ENCODE assay signal across 13 cellular contexts in the genomic region with DNA sequence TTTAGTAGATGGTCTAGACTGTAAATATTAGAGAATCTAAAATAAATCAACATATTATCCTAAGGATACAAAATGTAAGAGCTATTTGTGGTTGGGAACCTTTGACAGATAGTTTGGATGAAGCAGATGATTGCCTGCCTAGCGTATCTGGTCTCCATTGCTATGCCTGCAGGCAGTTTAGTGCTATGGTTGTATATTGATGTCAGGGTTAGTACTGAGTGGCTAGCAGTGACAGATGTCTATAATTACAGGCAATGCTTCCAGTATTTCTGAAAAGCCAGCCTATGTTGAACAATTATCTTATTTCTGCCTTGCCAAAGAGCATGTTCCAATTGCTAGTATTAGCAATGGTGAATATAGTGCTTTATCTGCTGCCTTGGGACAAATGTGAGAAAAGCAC.
DNase-seq lines count a peak whose midpoint lies in the region; ATAC-seq and TF ChIP-seq lines count a peak whose summit lies in the region.
"Had no signal": no experiment of that assay in that cellular context is flagged by ENCODE, and none has a peak within 500 bp of the region (broad histone marks: within the 10 kb centered on the region; RNA-seq: fewer than 3 reads in every experiment).

No MANE protein-coding gene starts in this region.

- peak; percentile 65 for DNase-seq in DMS 273 treated with DMSO at 0.1 percent for 48 hours (lab: John Stamatoyannopoulos, UW)
- peak; percentile 85 for DNase-seq in NCI-H1105 treated with DMSO at 0.1 percent for 48 hours (lab: John Stamatoyannopoulos, UW)
- DNase-seq in NCI-H2227 (lab: John Stamatoyannopoulos, UW; ENCODE audit: unreplicated experiment): peak; percentile 72
- DNase-seq in RPMI7951 (ENCODE audit: low read depth): peak; percentile 4
- no peak for DNase-seq in lower leg skin (ENCODE audit: low spot score in 2 of 2)
- no peak for DNase-seq in left lung
- DNase-seq in GM20000 (ENCODE audit: low spot score): no peak
- no peak for DNase-seq in caudate nucleus (lab: John Stamatoyannopoulos, UW)
- DNase-seq: CD8-positive, alpha-beta memory T cell; H9; NCI-H510A treated with DMSO at 0.1 percent for 48 hours; SHP77; T-helper 2 cell had no signal

- no peaks in the 10 kb centered on the region for H3K27me3 ChIP-seq in left lung

- TF ChIP-seq POLR2A in lower leg skin (IDR thresholded peaks at IDR 0.05): no peak

- no peak for ATAC-seq in left lung

- intact Hi-C loops in lower leg skin (cut with DNase I; ENCODE audit: low total_unique reads) (no loop called here), left lung (cut with DNase I) (no loop called here)

- H3K4me1 ChIP-seq in left lung: no peaks in the 10 kb centered on the region

- H3K36me3 ChIP-seq in left lung: no peaks in the 10 kb centered on the region

- WGBS in lower leg skin, 2 donors: 67 to 89% methylated on average over 1 of the region's 1 CpG

- no peaks in the 10 kb centered on the region for H3K9me3 ChIP-seq in left lung

- H3K27ac ChIP-seq in left lung: no peak overlapping the region
- H3K27ac ChIP-seq in caudate nucleus (ENCODE audit: low read depth, low read length): no peak overlapping the region

- TF ChIP-seq CTCF in lower leg skin (IDR thresholded peaks at IDR 0.05) (no peak), left lung (IDR thresholded peaks at IDR 0.05) (no peak), GM20000 (IDR thresholded peaks at IDR 0.05; ENCODE audit: extremely low read depth, missing control alignments) (no peak)

- no peak overlapping the region for H3K4me3 ChIP-seq in lower leg skin (ENCODE audit: low read depth, poor library complexity, severe bottlenecking)
- H3K4me3 ChIP-seq in left lung: no peak overlapping the region

Comparison
In these comparisons a context has a peak if more than half of its experiments do, and no peak if none do; other contexts are left out.
1. DNase-seq: peak in DMS 273 treated with DMSO at 0.1 percent for 48 hours (single experiment), NCI-H1105 treated with DMSO at 0.1 percent for 48 hours (single experiment), NCI-H2227 (single experiment) and RPMI7951 (single experiment); none in lower leg skin (0 of 2), left lung (0 of 2), GM20000 (single experiment) and caudate nucleus (0 of 61).